Comparison of ENCODE assay signal across 24 cellular contexts in the genomic region with DNA sequence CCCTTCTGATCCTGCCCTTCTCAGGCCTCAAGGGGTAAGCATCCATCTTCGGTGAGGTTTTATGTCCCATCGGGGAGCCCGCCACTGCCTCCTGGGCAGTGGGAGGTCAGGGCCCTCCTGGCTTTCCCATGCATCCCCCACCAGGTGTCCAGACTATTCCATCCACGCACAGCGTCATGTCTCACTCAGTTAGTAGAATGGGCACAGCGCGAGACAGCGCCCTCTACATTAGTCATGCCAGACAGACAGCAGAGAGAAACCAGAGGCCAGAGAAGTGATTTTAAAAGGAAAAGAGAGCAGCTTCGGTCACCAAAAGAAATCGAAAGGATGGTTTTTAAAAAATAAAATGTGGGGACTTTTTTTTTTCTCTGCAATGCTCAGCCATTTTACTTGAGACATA. TPM values are rescaled to one million over a fixed set of nuclear protein-coding genes. Genes with fewer than 3 reads are reported as not detected.
A peak's percentile ranks its signal among the peaks of the same experiment; 100 is the strongest.
DNase-seq lines count a peak whose midpoint lies in the region; ATAC-seq and TF ChIP-seq lines count a peak whose summit lies in the region.
"Had no signal": no experiment of that assay in that cellular context is flagged by ENCODE, and none has a peak within 500 bp of the region (broad histone marks: within the 10 kb centered on the region; RNA-seq: fewer than 3 reads in every experiment).

No MANE protein-coding gene starts in this region.

- H3K27me3 ChIP-seq in SK-N-SH (ENCODE audit: insufficient read depth) (no peaks in the 10 kb centered on the region), PC-3 (ENCODE audit: low read length) (no peaks in the 10 kb centered on the region)
- H3K27me3 ChIP-seq: ascending aorta, BE2C, esophagus muscularis mucosa had no signal

- no peak for ATAC-seq in SK-N-SH treated with all-trans-retinoic acid at 6 μM for 48 hours
- no peak for ATAC-seq in PC-3
- ATAC-seq in T-helper 17 cell, result no peak
- ATAC-seq: left colon; natural killer cell; stimulated activated naive CD8-positive, alpha-beta T cell treated with anti-CD3 and anti-CD28 coated beads, Interleukin-15, amount 100 ng/mL, for 72 hours had no signal

- H3K9me2 ChIP-seq in SK-N-SH (no peaks in the 10 kb centered on the region), PC-3 (replicated peaks; ENCODE audit: low read length) (no peaks in the 10 kb centered on the region)

- TF ChIP-seq CTCF in SK-N-SH (IDR thresholded peaks at IDR 0.05) (peak; percentile 14), PC-3 (conservative IDR thresholded peaks at IDR 0.05; ENCODE audit: low read depth, low read length) (peak; percentile 61), retinal pigment epithelial cell (conservative IDR thresholded peaks at IDR 0.05; ENCODE audit: low read depth, low read length) (peak; percentile 7)

- no peak overlapping the region for H3K4me2 ChIP-seq in SK-N-SH
- no peak overlapping the region for H3K4me2 ChIP-seq in PC-3 (ENCODE audit: low read length)

- peaks cover 20% of the 10 kb centered on the region for H3F3A ChIP-seq in SK-N-SH (replicated peaks; ENCODE audit: insufficient read depth)
- H3F3A ChIP-seq in PC-3 (ENCODE audit: low read length, unreplicated experiment), result no peaks in the 10 kb centered on the region

- WGBS in SK-N-SH (ENCODE audit: low lambda C conversion rate), result 93% methylated on average over 10 of the region's 10 CpGs

- intact Hi-C loops in PC-3 (cut with micrococcal nuclease), result no loop called here

- CTCF ChIA-PET in SK-N-SH (lab: Yijun Ruan, JAX) (interaction anchor here (1.1 to 6.7 kb wide), 2 partner anchors 9 to 12 kb away, joined by 3 to 50 read pairs; no protein-coding TSS in a partner anchor), PC-3 (lab: Charles Lee) (no interaction called here)

- no peak for TF ChIP-seq RAD21 in SK-N-SH (IDR thresholded peaks at IDR 0.05; ENCODE audit: low read length)

- H3K36me3 ChIP-seq in SK-N-SH (replicated peaks in 1 of 2; ENCODE audit: control insufficient read depth in 1 of 2, insufficient read depth in 2 of 2, low read length in 1 of 2) (peaks cover 11 to 51% of the 10 kb centered on the region in 2 experiments), PC-3 (ENCODE audit: low read depth, low read length) (peaks cover 33% of the 10 kb centered on the region)
- H3K36me3 ChIP-seq: BE2C had no signal

- no peak overlapping the region for H3K4me3 Mint-ChIP-seq in T-helper 17 cell
- H3K4me3 Mint-ChIP-seq: natural killer cell; stimulated activated naive CD8-positive, alpha-beta T cell treated with anti-CD3 and anti-CD28 coated beads, Interleukin-15, amount 100 ng/mL, for 72 hours had no signal

- H3K4me1 ChIP-seq in SK-N-SH (ENCODE audit: control insufficient read depth in 1 of 2, insufficient read depth in 2 of 2, low read depth in 1 of 2, low read length in 1 of 2) (peaks cover 0 to 11% of the 10 kb centered on the region in 2 experiments; a peak in 2 of 4 replicates), PC-3 (ENCODE audit: insufficient read depth, low read length) (0 out of 2 replicates have a peak, but pooled peaks cover 11% of the 10 kb centered on the region)
- H3K4me1 ChIP-seq: ascending aorta, BE2C had no signal

- no TSS peak for BruUV-seq in PC-3 (replicated peaks; lab: Mats Ljungman, UMichigan)

- no peak overlapping the region for H3K27ac Mint-ChIP-seq in T-helper 17 cell

- no peak for TF ChIP-seq EP300 in SK-N-SH (IDR thresholded peaks at IDR 0.05; ENCODE audit: borderline replicate concordance in 1 of 2, low read depth in 1 of 2, low read length in 1 of 2)

- peaks cover 10% of the 10 kb centered on the region for H3K36me3 Mint-ChIP-seq in T-helper 17 cell (ENCODE audit: low read depth)

- no peaks in the 10 kb centered on the region for H3K27me3 Mint-ChIP-seq in T-helper 17 cell
- H3K27me3 Mint-ChIP-seq: stimulated activated naive CD8-positive, alpha-beta T cell treated with anti-CD3 and anti-CD28 coated beads, Interleukin-15, amount 100 ng/mL, for 72 hours had no signal

- DNase-seq in SK-N-SH (no peak), PC-3 (no peak), retinal pigment epithelial cell (ENCODE audit: low read depth) (no peak), T-helper 17 cell (no peak), C1 segment of cervical spinal cord (lab: John Stamatoyannopoulos, UW) (no peak)
- DNase-seq: 8988T; activated CD4-positive, alpha-beta T cell treated with anti-CD3 and anti-CD28 coated beads, Interleukin-2, amount 50 U/mL, for 48 hours; activated naive CD4-positive, alpha-beta T cell treated with anti-CD3 and anti-CD28 coated beads, Interleukin-2, amount 50 U/mL, for 16 hours; BE2C; Kasumi-1; left colon; natural killer cell; NCI-H2171; NCI-H526 treated with DMSO at 0.1 percent for 48 hours; SHP77; stimulated activated CD4-positive, alpha-beta T cell treated with anti-CD3 and anti-CD28 coated beads, Interleukin-4, amount 100 ng/mL, for 1 hour; stimulated activated naive CD8-positive, alpha-beta T cell treated with anti-CD3 and anti-CD28 coated beads, Interleukin-15, amount 100 ng/mL, for 72 hours; T-helper 1 cell; trophoblast cell had no signal

- H3K27ac ChIP-seq in SK-N-SH (ENCODE audit: low read depth in 2 of 2, low read length in 1 of 2) (no peak overlapping the region), PC-3 (ENCODE audit: low read length) (no peak overlapping the region)
- H3K27ac ChIP-seq: ascending aorta, esophagus muscularis mucosa had no signal

- peaks cover 3% of the 10 kb centered on the region for H3K4me1 Mint-ChIP-seq in T-helper 17 cell
- H3K4me1 Mint-ChIP-seq: natural killer cell; stimulated activated naive CD8-positive, alpha-beta T cell treated with anti-CD3 and anti-CD28 coated beads, Interleukin-15, amount 100 ng/mL, for 72 hours had no signal

- H2AFZ ChIP-seq in SK-N-SH (ENCODE audit: low read depth), result no peak overlapping the region
- H2AFZ ChIP-seq in PC-3 (ENCODE audit: low read length), result no peak overlapping the region

- no peaks in the 10 kb centered on the region for H3K9me3 ChIP-seq in SK-N-SH
- no peaks in the 10 kb centered on the region for H3K9me3 ChIP-seq in PC-3 (ENCODE audit: low read length)
- H3K9me3 ChIP-seq in T-helper 17 cell (ENCODE audit: control insufficient read depth, low read length, poor library complexity, severe bottlenecking), result no peaks in the 10 kb centered on the region
- H3K9me3 ChIP-seq: ascending aorta, BE2C, esophagus muscularis mucosa had no signal

- no peak overlapping the region for H3K9ac ChIP-seq in SK-N-SH
- H3K9ac ChIP-seq in PC-3 (ENCODE audit: low read length), result no peak overlapping the region

- POLR2A ChIA-PET in SK-N-SH (lab: Yijun Ruan, JAX) (no interaction called here), PC-3 (lab: Charles Lee; ENCODE audit: unreplicated experiment) (no interaction called here)

- H4K20me1 ChIP-seq in SK-N-SH (ENCODE audit: insufficient read depth), result no peaks in the 10 kb centered on the region
- H4K20me1 ChIP-seq in PC-3 (ENCODE audit: low read length), result no peaks in the 10 kb centered on the region

- H3K4me3 ChIP-seq in SK-N-SH (ENCODE audit: low read depth in 2 of 2, low read length in 1 of 2), result no peak overlapping the region
- no peak overlapping the region for H3K4me3 ChIP-seq in PC-3 (ENCODE audit: low read length)
- no peak overlapping the region for H3K4me3 ChIP-seq in retinal pigment epithelial cell (ENCODE audit: low read length)
- H3K4me3 ChIP-seq: ascending aorta, esophagus muscularis mucosa had no signal

- H3K79me2 ChIP-seq in SK-N-SH (ENCODE audit: insufficient read depth), result no peaks in the 10 kb centered on the region
- H3K79me2 ChIP-seq in PC-3 (ENCODE audit: low read length), result no peaks in the 10 kb centered on the region

TF ChIP-seq in SK-N-SH, 30 proteins besides CTCF, POLR2A, EP300 and RAD21 (continues in another document):
- TF ChIP-seq GABPA (IDR thresholded peaks at IDR 0.05; ENCODE audit: low read depth) (no peak), YY1 (IDR thresholded peaks at IDR 0.05; ENCODE audit: low read depth) (no peak), JUND (IDR thresholded peaks at IDR 0.05) (no peak), SIN3A (IDR thresholded peaks at IDR 0.05; ENCODE audit: borderline replicate concordance, low read depth, low read length) (no peak)
- TF ChIP-seq, protein P1, sequence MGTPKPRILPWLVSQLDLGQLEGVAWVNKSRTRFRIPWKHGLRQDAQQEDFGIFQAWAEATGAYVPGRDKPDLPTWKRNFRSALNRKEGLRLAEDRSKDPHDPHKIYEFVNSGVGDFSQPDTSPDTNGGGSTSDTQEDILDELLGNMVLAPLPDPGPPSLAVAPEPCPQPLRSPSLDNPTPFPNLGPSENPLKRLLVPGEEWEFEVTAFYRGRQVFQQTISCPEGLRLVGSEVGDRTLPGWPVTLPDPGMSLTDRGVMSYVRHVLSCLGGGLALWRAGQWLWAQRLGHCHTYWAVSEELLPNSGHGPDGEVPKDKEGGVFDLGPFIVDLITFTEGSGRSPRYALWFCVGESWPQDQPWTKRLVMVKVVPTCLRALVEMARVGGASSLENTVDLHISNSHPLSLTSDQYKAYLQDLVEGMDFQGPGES (IDR thresholded peaks at IDR 0.05; ENCODE audit: low read depth, low read length), result no peak

TF ChIP-seq in SK-N-SH treated with all-trans-retinoic acid at 6 μM for 48 hours, 23 proteins besides CTCF, POLR2A, EP300 and RAD21 (continues in another document):
- TF ChIP-seq PPARA (CRISPR knock-in tag; IDR thresholded peaks at IDR 0.05; ENCODE audit: borderline replicate concordance), result no peak
- TF ChIP-seq ZNF70 (CRISPR knock-in tag; IDR thresholded peaks at IDR 0.05), result no peak
- no peak for TF ChIP-seq ESRRG (CRISPR knock-in tag; IDR thresholded peaks at IDR 0.05)
- TF ChIP-seq ISL1 (CRISPR knock-in tag; IDR thresholded peaks at IDR 0.05), result no peak
- no peak for TF ChIP-seq ZC3H10 (CRISPR knock-in tag; IDR thresholded peaks at IDR 0.05)

RNA-seq across cellular contexts. Expression of gene ZDHHC3, which starts 49.8 kb away (rescaled TPM):
- 60.7 and 72.3 TPM in 2 replicates for polyA plus RNA-seq in SK-N-SH (2012; rRNA removed)
- polyA plus RNA-seq in SK-N-SH (2012; cell fraction: cytosol; rRNA removed), result 45.7 and 63.4 TPM in 2 replicates
- polyA plus RNA-seq in SK-N-SH (2012; cell fraction: nucleus; rRNA removed), result 51.3 and 65.3 TPM in 2 replicates
- total RNA-seq in PC-3 (2014; rRNA removed) (122 and 153 TPM in 2 replicates), T-helper 17 cell (10 to 100 TPM; 43.5 to 51.4 TPM)

RNA-seq across cellular contexts. Expression of gene EXOSC7, which starts 49.9 kb away (rescaled TPM):
- polyA plus RNA-seq in SK-N-SH (2012; rRNA removed), result 83.5 and 96.4 TPM in 2 replicates
- polyA plus RNA-seq in SK-N-SH (2012; cell fraction: cytosol; rRNA removed), result 94.3 and 94.9 TPM in 2 replicates
- polyA plus RNA-seq in SK-N-SH (2012; cell fraction: nucleus; rRNA removed), result 66.6 and 68.4 TPM in 2 replicates
- total RNA-seq in PC-3 (2014; rRNA removed), result 79.8 and 81.5 TPM in 2 replicates
- 10 to 100 TPM; 36.5 to 36.9 TPM for total RNA-seq in T-helper 17 cell

RNA-seq across cellular contexts. Expression of gene TGM4, which starts 51.8 kb away (rescaled TPM):
- 0.12 and 0.13 TPM in 2 replicates for polyA plus RNA-seq in SK-N-SH (2012; rRNA removed)
- polyA plus RNA-seq in SK-N-SH (2012; cell fraction: cytosol; rRNA removed), result 0.06 and 0.18 TPM in 2 replicates
- 0.22 and 0.27 TPM in 2 replicates for polyA plus RNA-seq in SK-N-SH (2012; cell fraction: nucleus; rRNA removed)
- 0.46 and 1.2 TPM in 2 replicates for total RNA-seq in PC-3 (2014; rRNA removed)
- total RNA-seq in T-helper 17 cell, result not detected
- total RNA-seq: ascending aorta, esophagus muscularis mucosa, HT-29, left colon, natural killer cell, skeletal muscle tissue had no signal

Comparison
In these comparisons a context has a peak if more than half of its experiments do, and no peak if none do; other contexts are left out.
1. CTCF ChIP-seq: peak in every context shown above with its lines; median percentile 61 in PC-3; 14 in SK-N-SH; 7 in retinal pigment epithelial cell.